ENCODE assay signal across 1 cellular context in genomic region chr17:15289285-15290185, GRCh38.
TF ChIP-seq lines count a peak whose summit lies in the region.

No MANE protein-coding gene starts in this region.

TF ChIP-seq in HepG2, 621 proteins besides CTCF, POLR2A, EP300 and RAD21:
- no peak for TF ChIP-seq PCBP1 (IDR thresholded peaks at IDR 0.05; ENCODE audit: borderline replicate concordance, low read depth, low read length)
- TF ChIP-seq FOXA3 (CRISPR knock-in tag; IDR thresholded peaks at IDR 0.05): 0 out of 2 replicates have a peak, but pooled peaks have one; percentile 23
- 0 out of 2 replicates have a peak, but pooled peaks have one; percentile 16 for TF ChIP-seq CEBPB (IDR thresholded peaks at IDR 0.05; ENCODE audit: borderline replicate concordance, low read depth, low read length)
- TF ChIP-seq AHDC1 (CRISPR knock-in tag; IDR thresholded peaks at IDR 0.05; ENCODE audit: borderline replicate concordance): 0 out of 2 replicates have a peak, but pooled peaks have one; percentile 26
- peak; percentile 25; the same call in 1 of the 2 replicates for TF ChIP-seq CREB1 (IDR thresholded peaks at IDR 0.05)
- 0 out of 2 replicates have a peak, but pooled peaks have one; percentile 29 for TF ChIP-seq CREB1 (CRISPR knock-in tag; IDR thresholded peaks at IDR 0.05)
- peak; percentile 82 for TF ChIP-seq ZNF12 (CRISPR knock-in tag; IDR thresholded peaks at IDR 0.05)
- peak; percentile 83 for TF ChIP-seq FOSL2 (CRISPR knock-in tag; IDR thresholded peaks at IDR 0.05)
- no peak for TF ChIP-seq FOXC1 (CRISPR knock-in tag; IDR thresholded peaks at IDR 0.05; ENCODE audit: borderline replicate concordance)
- no peak for TF ChIP-seq ZSCAN9 (CRISPR knock-in tag; IDR thresholded peaks at IDR 0.05; ENCODE audit: borderline replicate concordance)
- peak; percentile 55; the same call in 1 of the 2 replicates for TF ChIP-seq RFX5 (IDR thresholded peaks at IDR 0.05; ENCODE audit: low read depth, low read length)
